Comparison of ENCODE assay signal across 15 cellular contexts in genomic region chr11:70205766-70206165, GRCh38. TPM values are rescaled to one million over a fixed set of nuclear protein-coding genes. Genes with fewer than 3 reads are reported as not detected.
DNase-seq lines count a peak whose midpoint lies in the region; ATAC-seq and TF ChIP-seq lines count a peak whose summit lies in the region.
"Had no signal": no experiment of that assay in that cellular context is flagged by ENCODE, and none has a peak within 500 bp of the region (broad histone marks: within the 10 kb centered on the region; RNA-seq: fewer than 3 reads in every experiment).

No MANE protein-coding gene starts in this region.

- peak overlapping the region; percentile 85 for H3K4me2 ChIP-seq in mammary epithelial cell (ENCODE audit: insufficient read depth, low read depth, low read length)
- H3K4me2 ChIP-seq in osteoblast (ENCODE audit: insufficient read depth, low read length), result no peak overlapping the region

- dilution Hi-C loops in mammary epithelial cell (cut with HindIII; ENCODE audit: low sequenced_read_pairs), result no loop called here

- peak overlapping the region; percentile 95 for H3K27ac ChIP-seq in RWPE2 (ENCODE audit: poor library complexity, severe bottlenecking)
- H3K27ac ChIP-seq in mammary epithelial cell (ENCODE audit: insufficient read depth, low read depth, low read length), result peak overlapping the region; percentile 91
- peak overlapping the region; percentile 94 for H3K27ac ChIP-seq in osteoblast (ENCODE audit: low read depth, low read length)
- H3K27ac ChIP-seq: testis had no signal

- WGBS in mammary epithelial cell (ENCODE audit: low coverage, missing lambda C conversion rate), result 86% methylated on average over 7 of the region's 7 CpGs

- no peak overlapping the region for H2AFZ ChIP-seq in mammary epithelial cell (ENCODE audit: low read depth, low read length)
- H2AFZ ChIP-seq in osteoblast (ENCODE audit: low read length), result no peak overlapping the region

- peak overlapping the region; percentile 99 for H3K27ac Mint-ChIP-seq in activated T-cell treated with anti-CD3 and anti-CD28 coated beads, Interleukin-2, amount 50 U/mL, for 24 hours

- no peaks in the 10 kb centered on the region for H3K9me3 Mint-ChIP-seq in activated T-cell treated with anti-CD3 and anti-CD28 coated beads, Interleukin-2, amount 50 U/mL, for 24 hours

- CTCF ChIA-PET in mammary epithelial cell (lab: Charles Lee; ENCODE audit: low non-redundant PET), result no interaction called here

- H3K79me2 ChIP-seq in mammary epithelial cell (ENCODE audit: insufficient read depth, low read length) (peaks cover 47% of the 10 kb centered on the region), osteoblast (ENCODE audit: insufficient read depth, low read length) (peaks cover 57% of the 10 kb centered on the region)

- no peaks in the 10 kb centered on the region for H3K27me3 ChIP-seq in RWPE2 (ENCODE audit: insufficient read depth, poor library complexity, severe bottlenecking)
- H3K27me3 ChIP-seq in mammary epithelial cell (ENCODE audit: insufficient read depth, low read length), result no peaks in the 10 kb centered on the region
- H3K27me3 ChIP-seq in osteoblast (ENCODE audit: insufficient read depth, low read length), result no peaks in the 10 kb centered on the region
- H3K27me3 ChIP-seq: heart left ventricle, testis had no signal

- intact Hi-C loops in mammary epithelial cell (cut with micrococcal nuclease), result loop anchor here (10.0 kb wide), 1 partner anchor 189 kb away; the partner anchor contains the start of gene CTTN

- H3K4me3 Mint-ChIP-seq in activated T-cell treated with anti-CD3 and anti-CD28 coated beads, Interleukin-2, amount 50 U/mL, for 24 hours, result peak overlapping the region; percentile 97

- H3K4me1 ChIP-seq in RWPE2 (ENCODE audit: insufficient read depth, poor library complexity, severe bottlenecking) (peaks cover 7% of the 10 kb centered on the region), mammary epithelial cell (ENCODE audit: insufficient read depth, low read length) (peaks cover 22% of the 10 kb centered on the region), osteoblast (ENCODE audit: insufficient read depth, low read length) (peaks cover 35% of the 10 kb centered on the region)

- H3K9me3 ChIP-seq in RWPE2 (ENCODE audit: severe bottlenecking) (no peaks in the 10 kb centered on the region), mammary epithelial cell (replicated peaks; ENCODE audit: insufficient read depth, low read length) (no peaks in the 10 kb centered on the region), osteoblast (ENCODE audit: low read depth, low read length) (no peaks in the 10 kb centered on the region)
- H3K9me3 ChIP-seq: heart left ventricle, testis had no signal

- H3K4me1 Mint-ChIP-seq in activated T-cell treated with anti-CD3 and anti-CD28 coated beads, Interleukin-2, amount 50 U/mL, for 24 hours (ENCODE audit: low read depth), result peaks cover 65% of the 10 kb centered on the region

- H3K9ac ChIP-seq in mammary epithelial cell (ENCODE audit: insufficient read depth, low read length), result no peak overlapping the region

- H3K36me3 ChIP-seq in RWPE2 (ENCODE audit: low read depth) (peaks cover 46% of the 10 kb centered on the region), mammary epithelial cell (ENCODE audit: insufficient read depth, low read length) (peaks cover 10% of the 10 kb centered on the region), osteoblast (ENCODE audit: insufficient read depth, low read length) (peaks cover 46% of the 10 kb centered on the region)

- H3K36me3 Mint-ChIP-seq in activated T-cell treated with anti-CD3 and anti-CD28 coated beads, Interleukin-2, amount 50 U/mL, for 24 hours (ENCODE audit: low read depth), result peaks cover 66% of the 10 kb centered on the region

- no peak for ATAC-seq in RWPE2 (ENCODE audit: low read depth)
- no peak for ATAC-seq in SK-N-SH treated with all-trans-retinoic acid at 6 μM for 48 hours
- ATAC-seq: heart left ventricle had no signal

- TF ChIP-seq CTCF in RWPE2 (IDR thresholded peaks at IDR 0.05; ENCODE audit: poor library complexity, severe bottlenecking), result no peak
- no peak for TF ChIP-seq CTCF in mammary epithelial cell (conservative IDR thresholded peaks at IDR 0.05 in 1 of 2, IDR thresholded peaks at IDR 0.05 in 1 of 2; ENCODE audit: extremely low read depth in 1 of 2, insufficient read depth in 1 of 2, low read depth in 1 of 2, low read length in 2 of 2)
- TF ChIP-seq CTCF in osteoblast (IDR thresholded peaks at IDR 0.05; ENCODE audit: extremely low read depth, low read depth, low read length), result no peak

- BruUV-seq in mammary epithelial cell (replicated peaks; lab: Mats Ljungman, UMichigan), result no TSS peak

- DNase-seq in activated T-cell treated with anti-CD3 and anti-CD28 coated beads, Interleukin-2, amount 50 U/mL, for 24 hours, result no peak
- no peak for DNase-seq in activated T-cell treated with anti-CD3 and anti-CD28 coated beads, Interleukin-2, amount 50 U/mL, for 1 hour
- no peak for DNase-seq in RWPE2 (ENCODE audit: low spot score)
- no peak for DNase-seq in mammary epithelial cell
- DNase-seq in osteoblast (ENCODE audit: insufficient read length, low spot score, missing footprints), result no peak
- DNase-seq in kidney glomerular epithelial cell (lab: John Stamatoyannopoulos, UW), result no peak
- DNase-seq in NOMO-1 (lab: John Stamatoyannopoulos, UW; ENCODE audit: unreplicated experiment in 2 of 2), result no peak
- DNase-seq: DMS153, heart left ventricle, Karpas-422, NCI-H1930, NCI-H82, SIG-M5, testis had no signal

- in situ Hi-C loops in mammary epithelial cell (cut with MboI; ENCODE audit: low sequenced_read_pairs in 2 of 2), result no loop called here

- no peaks in the 10 kb centered on the region for H3K27me3 Mint-ChIP-seq in activated T-cell treated with anti-CD3 and anti-CD28 coated beads, Interleukin-2, amount 50 U/mL, for 24 hours

- H3K4me3 ChIP-seq in RWPE2 (ENCODE audit: severe bottlenecking) (no peak overlapping the region), mammary epithelial cell (replicated peaks in 1 of 3; ENCODE audit: insufficient read depth in 1 of 3, low read depth in 2 of 3, low read length in 3 of 3) (no peak overlapping the region), osteoblast (ENCODE audit: insufficient read depth, low read length) (no peak overlapping the region)
- H3K4me3 ChIP-seq: testis had no signal

- H4K20me1 ChIP-seq in mammary epithelial cell (ENCODE audit: insufficient read depth, low read length), result no peaks in the 10 kb centered on the region
- peaks cover 48% of the 10 kb centered on the region for H4K20me1 ChIP-seq in osteoblast (ENCODE audit: insufficient read depth, low read length)

TF ChIP-seq in SK-N-SH treated with all-trans-retinoic acid at 6 μM for 48 hours, 23 proteins besides CTCF, POLR2A, EP300 and RAD21 (continues in another document):
- TF ChIP-seq ZNF565 (CRISPR knock-in tag; conservative IDR thresholded peaks at IDR 0.05; ENCODE audit: low read depth) (no peak), ZFP3 (CRISPR knock-in tag; IDR thresholded peaks at IDR 0.05) (no peak), SNAI2 (CRISPR knock-in tag; IDR thresholded peaks at IDR 0.05) (no peak), TCF4 (CRISPR knock-in tag; IDR thresholded peaks at IDR 0.05; ENCODE audit: borderline replicate concordance) (no peak), PPARA (CRISPR knock-in tag; IDR thresholded peaks at IDR 0.05; ENCODE audit: borderline replicate concordance) (no peak), ZFP30 (CRISPR knock-in tag; IDR thresholded peaks at IDR 0.05) (no peak), POU6F1 (CRISPR knock-in tag; IDR thresholded peaks at IDR 0.05; ENCODE audit: borderline replicate concordance, low read depth) (no peak), RARB (CRISPR knock-in tag; IDR thresholded peaks at IDR 0.05) (no peak), CREB5 (CRISPR knock-in tag; IDR thresholded peaks at IDR 0.05; ENCODE audit: low read depth) (no peak)

RNA-seq across cellular contexts. Expression of gene FADD, which starts 2.7 kb away (rescaled TPM):
- total RNA-seq in mammary epithelial cell (10 to 100 TPM; 31.8 to 45.0 TPM), osteoblast (52.2 and 53.2 TPM in 2 replicates)
- polyA plus RNA-seq in mammary epithelial cell, result 49.6 TPM
- 55.4 TPM for polyA minus RNA-seq in mammary epithelial cell
